8 cellular contexts compared by ENCODE assay signal in genomic region chrX:154409222-154409871, GRCh38. TPM values are rescaled to one million over a fixed set of nuclear protein-coding genes. Genes with fewer than 3 reads are reported as not detected.
DNase-seq lines count a peak whose midpoint lies in the region; ATAC-seq and TF ChIP-seq lines count a peak whose summit lies in the region.

Gene DNASE1L1, minus strand, starts transcription at chrX:154409254. Its CDS starts 3,686 bp downstream, at chrX:154405568.

- intact Hi-C loops in mucosa of descending colon (cut with DNase I, micrococcal nuclease) (no loop called here), vagina (cut with DNase I) (no loop called here)

- no peaks in the 10 kb centered on the region for H3K27me3 ChIP-seq in vagina

- peak within 1 kb of the TSS; percentile 64 for H3K9ac ChIP-seq in ES-I3 (ENCODE audit: low read depth, low read length)

- H3K4me3 ChIP-seq in mucosa of descending colon: no peak within 1 kb of the TSS
- H3K4me3 ChIP-seq in vagina: peak within 1 kb of the TSS; percentile 19 to 33

- ATAC-seq in HG02678 (IDR thresholded peaks at IDR 0.05; ENCODE audit: unreplicated experiment) (peak; percentile 50), mucosa of descending colon (peak; percentile 82)

- TF ChIP-seq CTCF in mucosa of descending colon (IDR thresholded peaks at IDR 0.05) (no peak), vagina (IDR thresholded peaks at IDR 0.05) (no peak)

- DNase-seq in T1000 (lab: John Stamatoyannopoulos, UW): peak; percentile 62
- no peak for DNase-seq in epithelial cell of prostate (ENCODE audit: low read depth, low spot score)
- DNase-seq in mucosa of descending colon: peak; percentile 85 to 94 (median 91)
- DNase-seq in vagina (ENCODE audit: extremely low spot score in 2 of 2): peak in 1 of 2 donors; percentile 93
- no peak for DNase-seq in cerebellum (ENCODE audit: low spot score)
- no peak for DNase-seq in T-helper 9 cell

- TF ChIP-seq POLR2A in vagina (IDR thresholded peaks at IDR 0.05): no peak

- H3K4me1 ChIP-seq in ES-I3 (ENCODE audit: insufficient read depth, low read length): no peaks in the 10 kb centered on the region; the same call in 1 of the 2 replicates
- peaks cover 9% of the 10 kb centered on the region for H3K4me1 ChIP-seq in mucosa of descending colon (ENCODE audit: low read depth)
- peaks cover 10% of the 10 kb centered on the region for H3K4me1 ChIP-seq in vagina

- H3K9me3 ChIP-seq in ES-I3 (ENCODE audit: control insufficient read depth, insufficient read depth, low read length): no peaks in the 10 kb centered on the region
- no peaks in the 10 kb centered on the region for H3K9me3 ChIP-seq in mucosa of descending colon
- no peaks in the 10 kb centered on the region for H3K9me3 ChIP-seq in vagina

- H3K36me3 ChIP-seq in ES-I3 (ENCODE audit: insufficient read depth, low read length) (no peaks in the 10 kb centered on the region), mucosa of descending colon (ENCODE audit: low read depth) (no peaks in the 10 kb centered on the region), vagina (no peaks in the 10 kb centered on the region)

- H3K27ac ChIP-seq in epithelial cell of prostate: peak within 1 kb of the TSS; percentile 84
- peak within 1 kb of the TSS; percentile 57 for H3K27ac ChIP-seq in vagina

RNA-seq across cellular contexts. Expression of gene DNASE1L1, which starts in this region (rescaled TPM):
- total RNA-seq in mucosa of descending colon (10 to 100 TPM; 18.1 to 30.8 (median 25.6) TPM), vagina (52.1 TPM), cerebellum (5.1 TPM)

Comparison
In these comparisons a context has a peak if more than half of its experiments do, and no peak if none do; other contexts are left out.
1. DNase-seq: peak in T1000 (single experiment) and mucosa of descending colon (3 of 3); none in epithelial cell of prostate (single experiment), cerebellum (single experiment) and T-helper 9 cell (single experiment).